Comparison of ENCODE assay signal across 1 cellular context in genomic region chr2:85707304-85707703, GRCh38.
TF ChIP-seq lines count a peak whose summit lies in the region.

No MANE protein-coding gene starts in this region.

TF ChIP-seq in HepG2, 621 proteins besides CTCF, POLR2A, EP300 and RAD21 (continued from another document and continues in another):
- TF ChIP-seq CEBPG (CRISPR knock-in tag; IDR thresholded peaks at IDR 0.05) (0 out of 2 replicates have a peak, but pooled peaks have one; percentile 6), KLF9 (CRISPR knock-in tag; IDR thresholded peaks at IDR 0.05; ENCODE audit: low read depth) (no peak), ZNF331 (CRISPR knock-in tag; IDR thresholded peaks at IDR 0.05) (0 out of 2 replicates have a peak, but pooled peaks have one; percentile 25), ZSCAN12 (CRISPR knock-in tag; IDR thresholded peaks at IDR 0.05) (no peak), ZNF264 (CRISPR knock-in tag; IDR thresholded peaks at IDR 0.05) (no peak), ZNF776 (CRISPR knock-in tag; IDR thresholded peaks at IDR 0.05) (no peak), STAG1 (CRISPR knock-in tag; IDR thresholded peaks at IDR 0.05) (peak; percentile 63), MTA1 (CRISPR knock-in tag; IDR thresholded peaks at IDR 0.05; ENCODE audit: borderline replicate concordance) (no peak), HMG20A (CRISPR knock-in tag; IDR thresholded peaks at IDR 0.05; ENCODE audit: borderline replicate concordance) (peak; percentile 28; the same call in 1 of the 2 replicates), ZNF17 (CRISPR knock-in tag; IDR thresholded peaks at IDR 0.05) (no peak), ZNF235 (CRISPR knock-in tag; IDR thresholded peaks at IDR 0.05; ENCODE audit: borderline replicate concordance) (no peak), GATAD2A (CRISPR knock-in tag; IDR thresholded peaks at IDR 0.05) (peak; percentile 39; the same call in 1 of the 2 replicates), HOMEZ (CRISPR knock-in tag; IDR thresholded peaks at IDR 0.05; ENCODE audit: low read depth) (no peak), HBP1 (CRISPR knock-in tag; IDR thresholded peaks at IDR 0.05; ENCODE audit: low read depth) (0 out of 2 replicates have a peak, but pooled peaks have one; percentile 40), MAFF (IDR thresholded peaks at IDR 0.05; ENCODE audit: low read depth, low read length) (no peak), NCOA1 (CRISPR knock-in tag; IDR thresholded peaks at IDR 0.05) (no peak), HNF4A (CRISPR knock-in tag; IDR thresholded peaks at IDR 0.05) (no peak), BCL6 (CRISPR knock-in tag; IDR thresholded peaks at IDR 0.05) (0 out of 2 replicates have a peak, but pooled peaks have one; percentile 34), THAP11 (CRISPR knock-in tag; IDR thresholded peaks at IDR 0.05) (0 out of 2 replicates have a peak, but pooled peaks have one; percentile 22), SP140L (CRISPR knock-in tag; IDR thresholded peaks at IDR 0.05; ENCODE audit: borderline replicate concordance) (peak; percentile 64; the same call in 1 of the 2 replicates), ZNF703 (CRISPR knock-in tag; IDR thresholded peaks at IDR 0.05; ENCODE audit: borderline replicate concordance) (no peak), ARID5B (CRISPR knock-in tag; IDR thresholded peaks at IDR 0.05) (0 out of 2 replicates have a peak, but pooled peaks have one; percentile 20), ZNF564 (CRISPR knock-in tag; IDR thresholded peaks at IDR 0.05) (no peak), THRA (CRISPR knock-in tag; IDR thresholded peaks at IDR 0.05; ENCODE audit: borderline replicate concordance) (peak; percentile 35; the same call in 1 of the 2 replicates), ZNF773 (CRISPR knock-in tag; IDR thresholded peaks at IDR 0.05; ENCODE audit: borderline replicate concordance) (no peak), PRDM10 (CRISPR knock-in tag; IDR thresholded peaks at IDR 0.05; ENCODE audit: low read depth) (peak; percentile 74; the same call in 1 of the 2 replicates), REPIN1 (CRISPR knock-in tag; IDR thresholded peaks at IDR 0.05; ENCODE audit: borderline replicate concordance, low read depth) (0 out of 2 replicates have a peak, but pooled peaks have one; percentile 19), SP1 (IDR thresholded peaks at IDR 0.05) (no peak), SP1 (CRISPR knock-in tag; IDR thresholded peaks at IDR 0.05) (peak; percentile 20; the same call in 1 of the 2 replicates), GATAD1 (CRISPR knock-in tag; IDR thresholded peaks at IDR 0.05) (0 out of 2 replicates have a peak, but pooled peaks have one; percentile 25), ZNF574 (CRISPR knock-in tag; IDR thresholded peaks at IDR 0.05) (peak; percentile 96), ZBTB33 (CRISPR knock-in tag; IDR thresholded peaks at IDR 0.05) (0 out of 2 replicates have a peak, but pooled peaks have one; percentile 18), MIER3 (CRISPR knock-in tag; IDR thresholded peaks at IDR 0.05; ENCODE audit: borderline replicate concordance) (peak; percentile 37; the same call in 1 of the 2 replicates), XRCC5 (optimal IDR thresholded peaks at IDR 0.05; ENCODE audit: low read length) (peak; percentile 34), FOXA3 (CRISPR knock-in tag; IDR thresholded peaks at IDR 0.05) (peak; percentile 9; the same call in 1 of the 2 replicates), ONECUT2 (CRISPR knock-in tag; IDR thresholded peaks at IDR 0.05) (no peak), SMC3 (IDR thresholded peaks at IDR 0.05; ENCODE audit: low read length) (peak; percentile 84)
